ENCODE assay signal across 8 cellular contexts in genomic region chr16:88569985-88570690, GRCh38. TPM values are rescaled to one million over a fixed set of nuclear protein-coding genes. Genes with fewer than 3 reads are reported as not detected.
DNase-seq lines count a peak whose midpoint lies in the region; ATAC-seq and TF ChIP-seq lines count a peak whose summit lies in the region.

TSS of gene ZC3H18 (plus strand) at chr16:88570403. CDS start at chr16:88577124, 6,721 bp downstream.

- peak within 1 kb of the TSS; percentile 89 for H3K4me3 Mint-ChIP-seq in activated naive CD8-positive, alpha-beta T cell treated with anti-CD3 and anti-CD28 coated beads, Interleukin-2, amount 50 U/mL, for 24 hours

- DNase-seq in NCI-H1436 (lab: John Stamatoyannopoulos, UW) (peak; percentile 95), SW480 (ENCODE audit: low spot score) (peak; percentile 88), cardiac muscle cell (ENCODE audit: low read depth in 1 of 2, low spot score in 1 of 2) (peak; percentile 98 to 99), tibial nerve (ENCODE audit: low spot score in 2 of 2) (peak; percentile 94 to 95)
- DNase-seq in activated naive CD8-positive, alpha-beta T cell treated with anti-CD3 and anti-CD28 coated beads, Interleukin-2, amount 50 U/mL, for 24 hours: peak; percentile 100

- peaks cover 12% of the 10 kb centered on the region for H3K79me2 ChIP-seq in parathyroid adenoma

- TF ChIP-seq CTCF in cardiac muscle cell (IDR thresholded peaks at IDR 0.05; ENCODE audit: low read depth, low read length) (no peak), parathyroid adenoma (IDR thresholded peaks at IDR 0.05) (no peak), tibial nerve (IDR thresholded peaks at IDR 0.05) (peak in 1 of 5 experiments; percentile 44)

- ATAC-seq in HG02763 (IDR thresholded peaks at IDR 0.05; ENCODE audit: unreplicated experiment): peak; percentile 83
- ATAC-seq in activated naive CD8-positive, alpha-beta T cell treated with anti-CD3 and anti-CD28 coated beads, Interleukin-2, amount 50 U/mL, for 24 hours: peak; percentile 66

- peak; percentile 74 for TF ChIP-seq POLR2A in GM10847 (IDR thresholded peaks at IDR 0.05; ENCODE audit: extremely low read depth, insufficient read length)
- TF ChIP-seq POLR2A in tibial nerve (IDR thresholded peaks at IDR 0.05): peak; percentile 3 to 47

- H3K36me3 Mint-ChIP-seq in activated naive CD8-positive, alpha-beta T cell treated with anti-CD3 and anti-CD28 coated beads, Interleukin-2, amount 50 U/mL, for 24 hours (ENCODE audit: low read depth): peaks cover 21% of the 10 kb centered on the region

- H3K4me1 Mint-ChIP-seq in activated naive CD8-positive, alpha-beta T cell treated with anti-CD3 and anti-CD28 coated beads, Interleukin-2, amount 50 U/mL, for 24 hours: peaks cover 50% of the 10 kb centered on the region

- peak within 1 kb of the TSS; percentile 95 for H3K4me2 ChIP-seq in parathyroid adenoma (ENCODE audit: low read length)

- H3K4me1 ChIP-seq in cardiac muscle cell (ENCODE audit: low read depth) (peaks cover 8% of the 10 kb centered on the region), parathyroid adenoma (peaks cover 10% of the 10 kb centered on the region), tibial nerve (peaks cover 0 to 35% (median 23%) of the 10 kb centered on the region in 4 donors)

- H3K4me3 ChIP-seq in cardiac muscle cell (peak within 1 kb of the TSS; percentile 96), parathyroid adenoma (ENCODE audit: low read depth, low read length) (peak within 1 kb of the TSS; percentile 89), tibial nerve (peak within 1 kb of the TSS; percentile 72 to 93 (median 82))

- H3K27me3 ChIP-seq in cardiac muscle cell (no peaks in the 10 kb centered on the region), parathyroid adenoma (ENCODE audit: control insufficient read depth, insufficient read depth, low read length) (no peaks in the 10 kb centered on the region), tibial nerve (no peaks in the 10 kb centered on the region)

- H3K9ac ChIP-seq in parathyroid adenoma: no peak within 1 kb of the TSS

- no peaks in the 10 kb centered on the region for H3K9me3 ChIP-seq in cardiac muscle cell (ENCODE audit: low read depth)
- no peaks in the 10 kb centered on the region for H3K9me3 ChIP-seq in parathyroid adenoma (ENCODE audit: control insufficient read depth, low read length)
- H3K9me3 ChIP-seq in tibial nerve: no peaks in the 10 kb centered on the region

- H3K27ac Mint-ChIP-seq in activated naive CD8-positive, alpha-beta T cell treated with anti-CD3 and anti-CD28 coated beads, Interleukin-2, amount 50 U/mL, for 24 hours: peak within 1 kb of the TSS; percentile 92

- no peaks in the 10 kb centered on the region for H3K9me3 Mint-ChIP-seq in activated naive CD8-positive, alpha-beta T cell treated with anti-CD3 and anti-CD28 coated beads, Interleukin-2, amount 50 U/mL, for 24 hours

- H3K27me3 Mint-ChIP-seq in activated naive CD8-positive, alpha-beta T cell treated with anti-CD3 and anti-CD28 coated beads, Interleukin-2, amount 50 U/mL, for 24 hours: peaks cover 1% of the 10 kb centered on the region

- peak; percentile 12 to 91 for TF ChIP-seq EP300 in tibial nerve (IDR thresholded peaks at IDR 0.05)

- peak within 1 kb of the TSS; percentile 90 for H2AFZ ChIP-seq in parathyroid adenoma

- no peaks in the 10 kb centered on the region for H3K36me3 ChIP-seq in cardiac muscle cell
- H3K36me3 ChIP-seq in parathyroid adenoma (ENCODE audit: control insufficient read depth, insufficient read depth, low read length): no peaks in the 10 kb centered on the region
- peaks cover 0 to 30% (median 0%) of the 10 kb centered on the region in 3 donors for H3K36me3 ChIP-seq in tibial nerve

- 0% methylated on average over 31 to 38 of the region's 90 CpGs for WGBS in tibial nerve, 2 donors

- H3K27ac ChIP-seq in cardiac muscle cell: peak within 1 kb of the TSS; percentile 92
- H3K27ac ChIP-seq in parathyroid adenoma: peak within 1 kb of the TSS; percentile 54
- peak within 1 kb of the TSS; percentile 19 to 91 (median 78) for H3K27ac ChIP-seq in tibial nerve

RNA-seq across cellular contexts. Expression of gene ZC3H18, which starts in this region (rescaled TPM):
- total RNA-seq in cardiac muscle cell (16.1 and 26.9 TPM in 2 replicates), tibial nerve (10 to 100 TPM; 19.7 to 52.2 (median 28.1) TPM)
- 26.8 and 31.7 TPM in 2 replicates for polyA plus RNA-seq in cardiac muscle cell

Comparison
In these comparisons a context has a peak if more than half of its experiments do, and no peak if none do; other contexts are left out.
1. Peak in every context shown above with its lines: DNase-seq, ATAC-seq, H3K4me3 ChIP-seq and H3K27ac ChIP-seq.